Comparison of ENCODE assay signal across 13 cellular contexts in genomic region chr12:71900091-71900490, GRCh38. TPM values are rescaled to one million over a fixed set of nuclear protein-coding genes. Genes with fewer than 3 reads are reported as not detected.
A peak's percentile ranks its signal among the peaks of the same experiment; 100 is the strongest.
DNase-seq lines count a peak whose midpoint lies in the region; ATAC-seq, FAIRE-seq and TF ChIP-seq lines count a peak whose summit lies in the region.
"Had no signal": no experiment of that assay in that cellular context is flagged by ENCODE, and none has a peak within 500 bp of the region (broad histone marks: within the 10 kb centered on the region; RNA-seq: fewer than 3 reads in every experiment).

No MANE protein-coding gene starts in this region.

- no peak overlapping the region for H3K4me2 ChIP-seq in mesendoderm (ENCODE audit: low read length)

- H3K23ac ChIP-seq in mesendoderm (ENCODE audit: low read length): no peak overlapping the region

- no peak overlapping the region for H2AK5ac ChIP-seq in mesendoderm (ENCODE audit: low read length)

- no peak overlapping the region for H4K8ac ChIP-seq in mesendoderm (ENCODE audit: low read depth, low read length)

- TF ChIP-seq CTCF in D721Med (IDR thresholded peaks at IDR 0.05; ENCODE audit: insufficient read depth, missing control alignments) (peak; percentile 45), cardiac fibroblast (IDR thresholded peaks at IDR 0.05; ENCODE audit: low read depth, low read length) (peak; percentile 28)

- no peak for FAIRE-seq in D721Med (lab: Jason Lieb, UNC)
- FAIRE-seq: colon, GM19239 had no signal

- no peak overlapping the region for H3K27ac ChIP-seq in mesendoderm (ENCODE audit: low read depth, low read length)
- H3K27ac ChIP-seq: suprapubic skin had no signal

- H3K9ac ChIP-seq in mesendoderm (ENCODE audit: low read length): no peak overlapping the region

- no peak overlapping the region for H2BK120ac ChIP-seq in mesendoderm (ENCODE audit: low read depth, low read length)

- H2BK15ac ChIP-seq in mesendoderm (replicated peaks; ENCODE audit: low read depth): no peak overlapping the region

- H3K27me3 ChIP-seq in mesendoderm (ENCODE audit: insufficient read depth, low read length, poor library complexity): no peaks in the 10 kb centered on the region
- H3K27me3 ChIP-seq: suprapubic skin had no signal

- no peak overlapping the region for H3K18ac ChIP-seq in mesendoderm (ENCODE audit: low read length)

- H3K56ac ChIP-seq in mesendoderm (ENCODE audit: low read length): no peak overlapping the region

- H2BK5ac ChIP-seq in mesendoderm (ENCODE audit: low read length): no peak overlapping the region

- H3K4ac ChIP-seq in mesendoderm (ENCODE audit: low read depth, low read length): no peak overlapping the region

- H3K4me3 ChIP-seq in cardiac fibroblast (replicated peaks in 1 of 2; ENCODE audit: low read depth in 2 of 2, low read length in 2 of 2) (no peak overlapping the region), mesendoderm (ENCODE audit: low read length) (no peak overlapping the region)
- H3K4me3 ChIP-seq: suprapubic skin had no signal

- no peaks in the 10 kb centered on the region for H3K36me3 ChIP-seq in mesendoderm (ENCODE audit: control insufficient read depth, insufficient read depth, low read length)

- ATAC-seq in HG02798 (IDR thresholded peaks at IDR 0.05; ENCODE audit: poor library complexity, unreplicated experiment) (no peak), HG03175 (IDR thresholded peaks at IDR 0.05; ENCODE audit: unreplicated experiment) (no peak)

- H3K79me1 ChIP-seq in mesendoderm (ENCODE audit: low read length): no peaks in the 10 kb centered on the region

- WGBS in mesendoderm (ENCODE audit: extremely low coverage, insufficient coverage, low lambda C conversion rate): no CpG with 5 or more reads among the region's 2 CpGs

- no peak overlapping the region for H4K5ac ChIP-seq in mesendoderm (ENCODE audit: low read length)

- no peaks in the 10 kb centered on the region for H3K4me1 ChIP-seq in mesendoderm (ENCODE audit: control insufficient read depth, low read depth, low read length)
- H3K4me1 ChIP-seq: suprapubic skin had no signal

- no peaks in the 10 kb centered on the region for H3K79me2 ChIP-seq in mesendoderm (ENCODE audit: control insufficient read depth, insufficient read depth, low read length)

- DNase-seq in D721Med (ENCODE audit: insufficient read length, low spot score): no peak
- peak; percentile 9 for DNase-seq in LHCN-M2 (ENCODE audit: low read depth)
- DNase-seq in cardiac fibroblast (ENCODE audit: low read depth in 2 of 2): peak; percentile 6 to 39
- peak; percentile 12 for DNase-seq in mesendoderm
- DNase-seq in NCI-H524 (lab: John Stamatoyannopoulos, UW): no peak
- no peak for DNase-seq in NCI-H526 (lab: John Stamatoyannopoulos, UW)
- DNase-seq: NCI-H526 treated with DMSO at 0.1 percent for 48 hours; stimulated activated CD4-positive, alpha-beta T cell treated with anti-CD3 and anti-CD28 coated beads, Interleukin-2, amount 100 ng/mL, for 48 hours had no signal

RNA-seq across cellular contexts. Expression of gene TPH2, which starts 38.6 kb away (rescaled TPM):
- not detected in 2 replicates for total RNA-seq in LHCN-M2 (2014; rRNA removed)
- polyA plus RNA-seq in LHCN-M2 (2012): not detected
- polyA plus RNA-seq in mesendoderm (2013, experiment 1 of 2): 0.11 TPM
- polyA plus RNA-seq in mesendoderm (2013, experiment 2 of 2): 0.11 TPM
- total RNA-seq: suprapubic skin had no signal

Comparison
In these comparisons a context has a peak if more than half of its experiments do, and no peak if none do; other contexts are left out.
1. DNase-seq: peak in LHCN-M2 (single experiment), cardiac fibroblast (2 of 2) and mesendoderm (single experiment); none in D721Med (single experiment), NCI-H524 (0 of 2) and NCI-H526 (0 of 2).